Comparison of ENCODE assay signal across 16 cellular contexts in the genomic region with DNA sequence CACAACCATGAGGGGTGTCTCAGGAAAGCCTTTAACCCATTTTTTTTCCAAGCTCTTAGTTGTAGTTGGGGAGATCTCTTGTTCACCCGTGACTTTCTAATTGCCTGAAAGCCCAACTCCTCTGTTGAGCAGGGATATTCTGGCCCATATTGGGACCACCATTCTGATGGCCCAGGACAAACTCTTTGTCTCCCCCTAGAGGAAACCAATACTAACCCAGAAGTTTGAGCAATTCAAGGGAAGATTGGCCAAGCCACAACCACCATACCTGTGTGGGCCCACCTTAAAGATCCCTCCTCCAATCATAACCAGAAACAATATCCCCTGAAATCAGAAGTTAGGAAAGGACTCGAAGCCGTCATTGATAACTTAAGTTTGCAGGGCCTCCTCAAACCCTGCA.
DNase-seq lines count a peak whose midpoint lies in the region; ATAC-seq and TF ChIP-seq lines count a peak whose summit lies in the region.
"Had no signal": no experiment of that assay in that cellular context is flagged by ENCODE, and none has a peak within 500 bp of the region (broad histone marks: within the 10 kb centered on the region; RNA-seq: fewer than 3 reads in every experiment).

No MANE protein-coding gene starts in this region.

- no peak for ATAC-seq in HG02870 (IDR thresholded peaks at IDR 0.05; ENCODE audit: unreplicated experiment)

- H3K27ac Mint-ChIP-seq in activated T-cell treated with anti-CD3 and anti-CD28 coated beads, Interleukin-2, amount 50 U/mL, for 24 hours: no peak overlapping the region
- H3K27ac Mint-ChIP-seq: CD4-positive, alpha-beta memory T cell had no signal

- no peaks in the 10 kb centered on the region for H3K27me3 ChIP-seq in SJCRH30

- H3K4me1 ChIP-seq in SJCRH30: peaks cover 4% of the 10 kb centered on the region; the same call in 1 of the 2 replicates

- no peaks in the 10 kb centered on the region for H3K9me3 Mint-ChIP-seq in activated T-cell treated with anti-CD3 and anti-CD28 coated beads, Interleukin-2, amount 50 U/mL, for 24 hours

- H3K4me3 Mint-ChIP-seq in activated T-cell treated with anti-CD3 and anti-CD28 coated beads, Interleukin-2, amount 50 U/mL, for 24 hours: no peak overlapping the region
- H3K4me3 Mint-ChIP-seq: CD4-positive, alpha-beta memory T cell had no signal

- H3K27me3 Mint-ChIP-seq in activated T-cell treated with anti-CD3 and anti-CD28 coated beads, Interleukin-2, amount 50 U/mL, for 24 hours: peaks cover 11% of the 10 kb centered on the region
- H3K27me3 Mint-ChIP-seq: CD4-positive, alpha-beta memory T cell had no signal

- no peaks in the 10 kb centered on the region for H3K4me1 Mint-ChIP-seq in activated T-cell treated with anti-CD3 and anti-CD28 coated beads, Interleukin-2, amount 50 U/mL, for 24 hours (ENCODE audit: low read depth)
- H3K4me1 Mint-ChIP-seq: CD4-positive, alpha-beta memory T cell had no signal

- DNase-seq in HFF-Myc (ENCODE audit: extremely low read depth, low read depth) (no peak), astrocyte of the cerebellum (ENCODE audit: low read depth) (no peak), epithelial cell of proximal tubule (ENCODE audit: low read depth) (no peak), SJCRH30 (no peak), islet precursor cell (no peak)
- no peak for DNase-seq in activated T-cell treated with anti-CD3 and anti-CD28 coated beads, Interleukin-2, amount 50 U/mL, for 24 hours
- DNase-seq: ACHN; CD4-positive, alpha-beta memory T cell; DMS79 treated with DMSO at 0.1 percent for 48 hours; GF-D8; NCI-H1417; NCI-H2029; NCI-H524 had no signal

- H3K27ac ChIP-seq in C4-2B (no peak overlapping the region), SJCRH30 (no peak overlapping the region)
- H3K27ac ChIP-seq: KMS-11 had no signal

- in situ Hi-C loops in astrocyte of the cerebellum (cut with HindIII; ENCODE audit: low sequenced_read_pairs): no loop called here

- no peaks in the 10 kb centered on the region for H3K36me3 ChIP-seq in SJCRH30

- peak; percentile 20; the same call in 1 of the 2 replicates for TF ChIP-seq CTCF in C4-2B (conservative IDR thresholded peaks at IDR 0.05)
- TF ChIP-seq CTCF in HFF-Myc (IDR thresholded peaks at IDR 0.05; ENCODE audit: low read depth, low read length, missing control alignments): peak; percentile 21
- peak; percentile 10 for TF ChIP-seq CTCF in astrocyte of the cerebellum (IDR thresholded peaks at IDR 0.05; ENCODE audit: low read depth, low read length, missing control alignments)
- TF ChIP-seq CTCF in epithelial cell of proximal tubule (conservative IDR thresholded peaks at IDR 0.05; ENCODE audit: low read depth, low read length): peak; percentile 39

- H3K4me3 ChIP-seq in HFF-Myc (replicated peaks; ENCODE audit: low read depth, low read length) (no peak overlapping the region), astrocyte of the cerebellum (ENCODE audit: low read depth, low read length) (no peak overlapping the region), epithelial cell of proximal tubule (ENCODE audit: low read depth, low read length) (no peak overlapping the region), SJCRH30 (no peak overlapping the region)

- no peaks in the 10 kb centered on the region for H3K36me3 Mint-ChIP-seq in activated T-cell treated with anti-CD3 and anti-CD28 coated beads, Interleukin-2, amount 50 U/mL, for 24 hours (ENCODE audit: low read depth)
- H3K36me3 Mint-ChIP-seq: CD4-positive, alpha-beta memory T cell had no signal

- peaks cover 6% of the 10 kb centered on the region; the same call in 1 of the 2 replicates for H3K9me3 ChIP-seq in SJCRH30 (replicated peaks)
